8 cellular contexts compared by ENCODE assay signal in the genomic region with DNA sequence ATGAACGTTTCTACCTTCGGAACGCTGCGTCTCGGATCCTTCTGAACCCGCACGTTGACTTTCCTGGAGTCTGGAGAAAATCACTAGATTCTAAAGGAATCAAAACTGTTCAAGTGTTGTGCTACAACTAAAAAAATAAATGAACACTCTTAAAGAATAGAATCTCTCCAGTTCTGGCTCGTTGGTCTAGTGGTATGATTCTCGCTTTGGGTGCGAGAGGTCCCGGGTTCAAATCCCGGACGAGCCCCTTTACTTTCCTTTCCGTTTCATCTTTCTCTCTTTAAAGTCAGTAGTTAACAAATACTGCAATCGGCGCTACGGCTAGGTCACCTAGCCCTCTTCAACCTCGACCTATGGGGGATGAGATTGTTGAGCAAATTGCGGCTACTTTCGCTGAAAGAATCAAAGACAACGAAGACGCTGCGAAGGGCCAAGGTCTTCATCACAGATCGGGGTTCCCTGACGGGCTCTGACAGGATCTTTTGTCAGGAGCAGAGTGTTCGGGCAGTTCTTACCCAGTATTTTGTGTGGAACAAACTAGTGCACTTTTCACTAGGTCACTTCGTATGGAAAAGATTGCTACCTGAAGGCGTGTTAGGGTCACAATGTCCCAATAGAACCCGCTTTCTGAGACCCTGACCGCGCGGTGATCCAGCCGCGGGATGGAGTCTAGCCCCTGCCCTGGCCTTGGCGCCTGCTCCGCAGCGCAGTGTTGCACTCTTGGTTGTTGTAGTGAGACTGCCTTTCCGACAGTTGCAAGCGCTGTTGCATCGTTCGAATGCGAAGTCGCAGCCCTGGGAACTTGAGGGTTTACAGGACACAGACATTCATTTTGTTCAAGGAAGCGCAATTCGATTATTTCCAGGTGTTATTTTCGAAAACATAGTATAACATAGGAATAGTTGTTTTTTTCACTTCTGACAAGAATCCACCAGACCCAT. TPM values are rescaled to one million over a fixed set of nuclear protein-coding genes. Genes with fewer than 3 reads are reported as not detected.
DNase-seq lines count a peak whose midpoint lies in the region; ATAC-seq and TF ChIP-seq lines count a peak whose summit lies in the region.

No MANE protein-coding gene starts in this region.

- peak overlapping the region; percentile 61 for H3K4me3 ChIP-seq in brain microvascular endothelial cell (ENCODE audit: low read depth, low read length)

- in situ Hi-C loops in brain microvascular endothelial cell (cut with HindIII; ENCODE audit: low pct_ligation_motif_present, low sequenced_read_pairs), result no loop called here

- H3K9ac ChIP-seq in H9 (ENCODE audit: extremely low read depth, insufficient read length, low read length), result peak overlapping the region; percentile 5

- no peak overlapping the region for H2AFZ ChIP-seq in H9 (ENCODE audit: low read length)

- H2BK15ac ChIP-seq in H9 (ENCODE audit: low read depth, low read length), result no peak overlapping the region

- no peak for ATAC-seq in GM21717 (IDR thresholded peaks at IDR 0.05; ENCODE audit: unreplicated experiment)

- H3T11ph ChIP-seq in H9 (ENCODE audit: low read length), result no peak overlapping the region

- H3K23ac ChIP-seq in H9 (ENCODE audit: insufficient read length, low read depth, low read length), result no peak overlapping the region

- no peak overlapping the region for H4K8ac ChIP-seq in H9 (replicated peaks; ENCODE audit: insufficient read length, low read depth, low read length)

- H2BK20ac ChIP-seq in H9 (ENCODE audit: low read depth, low read length, poor library complexity, severe bottlenecking), result no peak overlapping the region

- peak overlapping the region; percentile 2 for H3K27ac ChIP-seq in H9 (ENCODE audit: insufficient read length, low read depth, low read length)
- no peak overlapping the region for H3K27ac ChIP-seq in brain microvascular endothelial cell

- H3K4me1 ChIP-seq in H9 (ENCODE audit: insufficient read depth, low read length), result no peaks in the 10 kb centered on the region

- H3K36me3 ChIP-seq in brain microvascular endothelial cell (replicated peaks), result no peaks in the 10 kb centered on the region

- H4K20me1 ChIP-seq in H9 (ENCODE audit: control insufficient read depth, insufficient read depth, insufficient read length), result no peaks in the 10 kb centered on the region

- H3K36me3 Mint-ChIP-seq in H9 (ENCODE audit: insufficient read depth in 1 of 3, low read depth in 3 of 3), result no peaks in the 10 kb centered on the region; a peak in 1 of 7 replicates
- no peaks in the 10 kb centered on the region for H3K36me3 Mint-ChIP-seq in T-helper 1 cell treated with Interleukin-12 subunit alpha and Interleukin-12 subunit beta and Interleukin-4 antibody, amounts not matched to agents 30 μg/mL and 1 μg/mL, for 36 hours (ENCODE audit: low read depth)

- H2AK5ac ChIP-seq in H9 (ENCODE audit: insufficient read length, low read length), result no peak overlapping the region

- peaks cover 29% of the 10 kb centered on the region for H3K23me2 ChIP-seq in H9 (ENCODE audit: insufficient read length, low read depth, low read length, poor library complexity, severe bottlenecking)

- no peak overlapping the region for H3K56ac ChIP-seq in H9 (ENCODE audit: insufficient read length, low read depth, low read length)

- H2BK5ac ChIP-seq in H9 (ENCODE audit: insufficient read length, low read length), result no peak overlapping the region

- peak overlapping the region; percentile 86 to 94 for H3K4me3 Mint-ChIP-seq in H9
- peak overlapping the region; percentile 76 for H3K4me3 Mint-ChIP-seq in T-helper 1 cell treated with Interleukin-12 subunit alpha and Interleukin-12 subunit beta and Interleukin-4 antibody, amounts not matched to agents 30 μg/mL and 1 μg/mL, for 36 hours

- peak overlapping the region; percentile 96 for H3K4me2 ChIP-seq in H9 (ENCODE audit: insufficient read depth, insufficient read length, low read length)

- H3K79me1 ChIP-seq in H9 (ENCODE audit: insufficient read depth, low read depth, low read length, poor library complexity, severe bottlenecking), result no peaks in the 10 kb centered on the region

- WGBS in H9 (ENCODE audit: extremely low coverage, insufficient read length, low lambda C conversion rate), result no CpG with 5 or more reads among the region's 46 CpGs

- H3K27ac Mint-ChIP-seq in H9, result peak overlapping the region in 2 of 3 experiments; percentile 62 to 72; a peak in 3 of 7 replicates
- peak overlapping the region; percentile 89 for H3K27ac Mint-ChIP-seq in T-helper 1 cell treated with Interleukin-12 subunit alpha and Interleukin-12 subunit beta and Interleukin-4 antibody, amounts not matched to agents 30 μg/mL and 1 μg/mL, for 36 hours

- H3K27me3 ChIP-seq in H9 (ENCODE audit: insufficient read depth, low read length), result no peaks in the 10 kb centered on the region; the same call in 1 of the 2 replicates
- H3K27me3 ChIP-seq in brain microvascular endothelial cell (replicated peaks), result no peaks in the 10 kb centered on the region

- no peak overlapping the region for H3K4ac ChIP-seq in H9 (ENCODE audit: low read depth, low read length)

- H2BK120ac ChIP-seq in H9 (ENCODE audit: low read depth, low read length, poor library complexity, severe bottlenecking), result no peak overlapping the region

- no peak overlapping the region for H2BK12ac ChIP-seq in H9 (ENCODE audit: insufficient read length, low read depth, low read length)

- H3K14ac ChIP-seq in H9 (ENCODE audit: insufficient read depth, low read length), result no peak overlapping the region

- no peak overlapping the region for H4K91ac ChIP-seq in H9 (ENCODE audit: insufficient read length, low read depth, low read length)

- peaks cover 10 to 11% of the 10 kb centered on the region in 2 experiments for H3K4me1 Mint-ChIP-seq in H9
- peaks cover 32% of the 10 kb centered on the region for H3K4me1 Mint-ChIP-seq in T-helper 1 cell treated with Interleukin-12 subunit alpha and Interleukin-12 subunit beta and Interleukin-4 antibody, amounts not matched to agents 30 μg/mL and 1 μg/mL, for 36 hours (ENCODE audit: low read depth)

- TF ChIP-seq CTCF in H9 (conservative IDR thresholded peaks at IDR 0.05), result no peak; the same call in 2 of the 3 replicates
- TF ChIP-seq CTCF in brain microvascular endothelial cell (IDR thresholded peaks at IDR 0.05; ENCODE audit: low read depth, low read length, missing control alignments), result no peak

- no peak overlapping the region for H3K18ac ChIP-seq in H9 (ENCODE audit: insufficient read length, low read depth, low read length)

- peaks cover 63% of the 10 kb centered on the region for H3K27me3 Mint-ChIP-seq in H9 (ENCODE audit: low read depth)
- H3K27me3 Mint-ChIP-seq in T-helper 1 cell treated with Interleukin-12 subunit alpha and Interleukin-12 subunit beta and Interleukin-4 antibody, amounts not matched to agents 30 μg/mL and 1 μg/mL, for 36 hours (ENCODE audit: low read depth), result peaks cover 75% of the 10 kb centered on the region

- no peaks in the 10 kb centered on the region for H3K9me3 ChIP-seq in H9 (ENCODE audit: control insufficient read depth, low read depth, low read length)

- H3K79me2 ChIP-seq in H9 (ENCODE audit: insufficient read depth, low read length), result no peaks in the 10 kb centered on the region

- DNase-seq in ELF-1 (ENCODE audit: low read depth, low spot score) (peak; percentile 95), H9 (peak; percentile 92), M059J (ENCODE audit: low read depth) (peak; percentile 88), brain microvascular endothelial cell (peak; percentile 85), inferior parietal cortex (ENCODE audit: extremely low spot score) (peak; percentile 65)
- DNase-seq in stimulated activated CD4-positive, alpha-beta T cell treated with anti-CD3 and anti-CD28 coated beads, Interleukin-12 subunit alpha, Interleukin-12 subunit beta, amount 100 ng/mL, for 4 hours, result peak; percentile 63

- H4K5ac ChIP-seq in H9 (ENCODE audit: insufficient read length, low read depth, low read length), result no peak overlapping the region

- H3K9me3 Mint-ChIP-seq in H9, result peaks cover 4 to 8% of the 10 kb centered on the region in 2 experiments; a peak in 4 of 5 replicates
- no peaks in the 10 kb centered on the region for H3K9me3 Mint-ChIP-seq in T-helper 1 cell treated with Interleukin-12 subunit alpha and Interleukin-12 subunit beta and Interleukin-4 antibody, amounts not matched to agents 30 μg/mL and 1 μg/mL, for 36 hours

RNA-seq across cellular contexts. Expression of a gene that starts 8.4 kb away (rescaled TPM):
- total RNA-seq in H9 (2021), result not detected in 2 replicates
- not detected in 2 replicates for total RNA-seq in M059J (2014; rRNA removed; shearing (Covaris generic))

RNA-seq across cellular contexts. Expression of a gene that starts 41.9 kb away (rescaled TPM):
- total RNA-seq in H9 (2021), result not detected in 2 replicates
- not detected in 2 replicates for total RNA-seq in M059J (2014; rRNA removed; shearing (Covaris generic))

RNA-seq across cellular contexts. Expression of a gene that starts 45.3 kb away (rescaled TPM):
- not detected in 2 replicates for total RNA-seq in H9 (2021)
- total RNA-seq in M059J (2014; rRNA removed; shearing (Covaris generic)), result not detected in 2 replicates

RNA-seq across cellular contexts. Expression of a gene that starts 51.3 kb away (rescaled TPM):
- not detected in 2 replicates for total RNA-seq in H9 (2021)
- total RNA-seq in M059J (2014; rRNA removed; shearing (Covaris generic)), result 12.1 and 13.3 TPM in 2 replicates

RNA-seq across cellular contexts. Expression of a gene that starts 55.5 kb away (rescaled TPM):
- total RNA-seq in H9 (2021), result 3.2 and 3.8 TPM in 2 replicates
- 2.8 and 3.0 TPM in 2 replicates for total RNA-seq in M059J (2014; rRNA removed; shearing (Covaris generic))
